1 cellular context compared by ENCODE assay signal in genomic region chr5:142221091-142221860, GRCh38.
TF ChIP-seq lines count a peak whose summit lies in the region.

No MANE protein-coding gene starts in this region.

TF ChIP-seq in IMR-90, 13 proteins besides CTCF, POLR2A, EP300 and RAD21:
- TF ChIP-seq MXI1 (IDR thresholded peaks at IDR 0.05; ENCODE audit: borderline replicate concordance, low read depth, low read length) (no peak), ELK1 (IDR thresholded peaks at IDR 0.05; ENCODE audit: borderline replicate concordance, low read depth, low read length) (no peak), RCOR1 (IDR thresholded peaks at IDR 0.05; ENCODE audit: insufficient replicate concordance, low read length) (no peak), MAZ (IDR thresholded peaks at IDR 0.05; ENCODE audit: borderline replicate concordance, low read depth, low read length) (no peak), BHLHE40 (IDR thresholded peaks at IDR 0.05; ENCODE audit: low read depth, low read length) (no peak), RFX5 (IDR thresholded peaks at IDR 0.05; ENCODE audit: low read depth, low read length) (no peak), CHD1 (IDR thresholded peaks at IDR 0.05; ENCODE audit: low read depth, low read length) (no peak), CEBPB (IDR thresholded peaks at IDR 0.05; ENCODE audit: low read depth, low read length) (no peak), MAFK (IDR thresholded peaks at IDR 0.05; ENCODE audit: low read depth, low read length) (no peak), FOS (IDR thresholded peaks at IDR 0.05; ENCODE audit: low read depth, low read length) (no peak), SMC3 (IDR thresholded peaks at IDR 0.05; ENCODE audit: low read depth, low read length) (no peak), USF2 (IDR thresholded peaks at IDR 0.05; ENCODE audit: low read depth, low read length) (no peak), NFE2L2 (IDR thresholded peaks at IDR 0.05; ENCODE audit: low read depth, low read length) (no peak)
